8 cellular contexts compared by ENCODE assay signal in the genomic region with DNA sequence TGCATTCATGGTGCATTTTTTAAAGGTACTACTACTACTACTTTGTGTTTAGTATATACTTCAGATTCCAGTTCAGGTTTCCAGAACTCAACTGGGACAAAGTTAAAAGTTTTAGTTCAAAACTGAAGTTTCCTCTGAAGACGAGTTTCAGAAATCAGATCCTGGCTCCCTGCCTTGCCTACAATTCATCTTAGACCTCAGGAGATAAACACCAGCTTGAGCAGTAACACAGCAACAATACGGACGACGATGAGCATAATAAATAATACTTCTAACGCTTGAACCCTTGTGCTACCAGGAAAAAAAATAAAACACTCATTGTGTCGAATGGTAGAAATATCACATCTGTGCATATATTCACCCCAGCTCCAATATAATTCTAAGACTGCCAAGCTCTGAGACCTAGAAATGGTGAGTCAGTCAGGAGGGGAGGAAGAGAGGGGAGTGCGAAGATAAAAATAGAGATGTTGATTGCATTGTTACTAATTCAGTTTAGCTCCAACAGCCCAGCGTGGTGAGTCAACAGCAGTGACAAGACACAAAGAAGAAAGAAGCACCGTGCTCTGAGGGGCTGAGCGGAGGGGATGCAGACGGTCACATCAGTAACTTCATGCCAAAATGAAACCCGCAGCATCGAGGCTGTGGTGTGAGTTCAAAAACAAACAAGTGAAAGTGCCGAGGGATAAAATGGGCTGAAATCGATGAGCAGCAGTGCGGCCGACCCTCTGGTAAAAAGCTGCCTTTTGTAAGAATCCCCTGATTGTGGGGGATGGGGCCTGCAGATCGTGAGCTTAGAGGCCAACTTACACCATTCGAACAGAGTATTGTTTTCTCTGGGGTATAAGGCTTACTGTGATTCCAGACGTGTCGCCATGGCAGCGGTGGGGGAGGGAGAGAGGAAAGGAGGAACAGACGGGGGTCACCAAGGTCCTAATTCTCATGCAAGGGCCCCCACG.
DNase-seq lines count a peak whose midpoint lies in the region; ATAC-seq, FAIRE-seq and TF ChIP-seq lines count a peak whose summit lies in the region.

No MANE protein-coding gene starts in this region.

- H3K27me3 Mint-ChIP-seq in CD14-positive monocyte (ENCODE audit: low read depth in 3 of 3) = no peaks in the 10 kb centered on the region
- H3K27me3 Mint-ChIP-seq in activated CD4-positive, alpha-beta memory T cell treated with anti-CD3 and anti-CD28 coated beads, Interleukin-2, amount 10 ng/mL, durations not matched to agents 7 days and 5 days = no peaks in the 10 kb centered on the region

- peak overlapping the region; percentile 30 to 38 for H3K4me3 ChIP-seq in cardiac fibroblast (replicated peaks in 1 of 2; ENCODE audit: low read depth in 2 of 2, low read length in 2 of 2)
- H3K4me3 ChIP-seq in kidney epithelial cell (ENCODE audit: low read depth, low read length) = peak overlapping the region; percentile 26

- no peak for FAIRE-seq in GM12891 (lab: Jason Lieb, UNC)

- ATAC-seq in stimulated activated naive CD8-positive, alpha-beta T cell treated with anti-CD3 and anti-CD28 coated beads, Interleukin-15, Interleukin-2, amounts not matched to agents 100 U/mL and 50 U/mL, for 24 hours = peak; percentile 59

- H3K36me3 ChIP-seq in kidney epithelial cell (ENCODE audit: control insufficient read depth, insufficient read depth, low read length) = no peaks in the 10 kb centered on the region

- H3K9me3 Mint-ChIP-seq in CD14-positive monocyte = peaks cover 0 to 1% (median under 1%) of the 10 kb centered on the region in 7 donors
- no peaks in the 10 kb centered on the region for H3K9me3 Mint-ChIP-seq in activated CD4-positive, alpha-beta memory T cell treated with anti-CD3 and anti-CD28 coated beads, Interleukin-2, amount 10 ng/mL, durations not matched to agents 7 days and 5 days

- no peak for TF ChIP-seq POLR2A in GM12891 (IDR thresholded peaks at IDR 0.05; ENCODE audit: low read depth, low read length)

- peaks cover 5% of the 10 kb centered on the region in 2 donors for H3K36me3 Mint-ChIP-seq in CD14-positive monocyte
- no peaks in the 10 kb centered on the region for H3K36me3 Mint-ChIP-seq in activated CD4-positive, alpha-beta memory T cell treated with anti-CD3 and anti-CD28 coated beads, Interleukin-2, amount 10 ng/mL, durations not matched to agents 7 days and 5 days (ENCODE audit: low read depth)

- TF ChIP-seq CTCF in CD14-positive monocyte (IDR thresholded peaks at IDR 0.05) (no peak), cardiac fibroblast (IDR thresholded peaks at IDR 0.05; ENCODE audit: low read depth, low read length) (no peak), kidney epithelial cell (IDR thresholded peaks at IDR 0.05; ENCODE audit: insufficient read depth, low read length, poor library complexity, severe bottlenecking) (no peak)

- intact Hi-C loops in CD14-positive monocyte (cut with micrococcal nuclease) = loop anchor here in 1 of 2 donors (5.0 kb wide), 2 partner anchors 56 to 436 kb away; no protein-coding TSS in a partner anchor

- DNase-seq in CD14-positive monocyte (ENCODE audit: low spot score) (peak; percentile 75), NCI-H1436 (lab: John Stamatoyannopoulos, UW) (peak; percentile 51), cardiac fibroblast (ENCODE audit: low read depth in 2 of 2) (peak; percentile 80 to 83), kidney epithelial cell (ENCODE audit: low read depth) (peak; percentile 59), GM12891 (ENCODE audit: insufficient read length, low spot score) (no peak), NCI-H2171 (lab: John Stamatoyannopoulos, UW) (no peak)
- DNase-seq in stimulated activated naive CD8-positive, alpha-beta T cell treated with anti-CD3 and anti-CD28 coated beads, Interleukin-15, Interleukin-2, amounts not matched to agents 100 U/mL and 50 U/mL, for 24 hours = peak; percentile 7
- DNase-seq in activated CD4-positive, alpha-beta memory T cell treated with anti-CD3 and anti-CD28 coated beads, Interleukin-2, amount 10 ng/mL, durations not matched to agents 7 days and 5 days = no peak

- H3K27me3 ChIP-seq in kidney epithelial cell (ENCODE audit: control insufficient read depth, insufficient read depth, low read length) = no peaks in the 10 kb centered on the region

- peak overlapping the region; percentile 75 to 97 (median 93) for H3K27ac Mint-ChIP-seq in CD14-positive monocyte
- no peak overlapping the region for H3K27ac Mint-ChIP-seq in activated CD4-positive, alpha-beta memory T cell treated with anti-CD3 and anti-CD28 coated beads, Interleukin-2, amount 10 ng/mL, durations not matched to agents 7 days and 5 days

- POLR2A ChIA-PET in activated CD4-positive, alpha-beta memory T cell treated with anti-CD3 and anti-CD28 coated beads, Interleukin-2, amount 10 ng/mL, durations not matched to agents 7 days and 5 days (lab: Charles Lee) = interaction anchor here (1.1 kb wide), 1 partner anchor 8 kb away, joined by 3 read pairs; no protein-coding TSS in a partner anchor

- CTCF ChIA-PET in activated CD4-positive, alpha-beta memory T cell treated with anti-CD3 and anti-CD28 coated beads, Interleukin-2, amount 10 ng/mL, durations not matched to agents 7 days and 5 days (lab: Charles Lee) = no interaction called here

- H3K4me1 Mint-ChIP-seq in CD14-positive monocyte = peaks cover 64% of the 10 kb centered on the region
- H3K4me1 Mint-ChIP-seq in activated CD4-positive, alpha-beta memory T cell treated with anti-CD3 and anti-CD28 coated beads, Interleukin-2, amount 10 ng/mL, durations not matched to agents 7 days and 5 days = no peaks in the 10 kb centered on the region

- H3K4me3 Mint-ChIP-seq in CD14-positive monocyte = peak overlapping the region; percentile 84 to 93
- H3K4me3 Mint-ChIP-seq in activated CD4-positive, alpha-beta memory T cell treated with anti-CD3 and anti-CD28 coated beads, Interleukin-2, amount 10 ng/mL, durations not matched to agents 7 days and 5 days = no peak overlapping the region

TF ChIP-seq in GM12891, 5 proteins besides CTCF, POLR2A, EP300 and RAD21:
- TF ChIP-seq POU2F2 (IDR thresholded peaks at IDR 0.05; ENCODE audit: low read depth, low read length) (no peak), POLR2AphosphoS5 (IDR thresholded peaks at IDR 0.05; ENCODE audit: low read depth, low read length) (no peak), PAX5 (IDR thresholded peaks at IDR 0.05; ENCODE audit: insufficient read depth, low read length, severe bottlenecking) (no peak), SPI1 (IDR thresholded peaks at IDR 0.05; ENCODE audit: low read depth, low read length) (no peak), TAF1 (IDR thresholded peaks at IDR 0.05; ENCODE audit: low read depth, low read length) (no peak)
TF ChIP-seq in GM12891: peak in this region for 0.

Comparison
In these comparisons a context has a peak if more than half of its experiments do, and no peak if none do; other contexts are left out.
1. DNase-seq: peak in CD14-positive monocyte (single experiment), NCI-H1436 (single experiment), cardiac fibroblast (2 of 2), kidney epithelial cell (single experiment) and stimulated activated naive CD8-positive, alpha-beta T cell treated with anti-CD3 and anti-CD28 coated beads, Interleukin-15, Interleukin-2, amounts not matched to agents 100 U/mL and 50 U/mL, for 24 hours (single experiment); none in GM12891 (single experiment), NCI-H2171 (single experiment) and activated CD4-positive, alpha-beta memory T cell treated with anti-CD3 and anti-CD28 coated beads, Interleukin-2, amount 10 ng/mL, durations not matched to agents 7 days and 5 days (single experiment).